ENCODE assay signal across 8 cellular contexts in the genomic region with DNA sequence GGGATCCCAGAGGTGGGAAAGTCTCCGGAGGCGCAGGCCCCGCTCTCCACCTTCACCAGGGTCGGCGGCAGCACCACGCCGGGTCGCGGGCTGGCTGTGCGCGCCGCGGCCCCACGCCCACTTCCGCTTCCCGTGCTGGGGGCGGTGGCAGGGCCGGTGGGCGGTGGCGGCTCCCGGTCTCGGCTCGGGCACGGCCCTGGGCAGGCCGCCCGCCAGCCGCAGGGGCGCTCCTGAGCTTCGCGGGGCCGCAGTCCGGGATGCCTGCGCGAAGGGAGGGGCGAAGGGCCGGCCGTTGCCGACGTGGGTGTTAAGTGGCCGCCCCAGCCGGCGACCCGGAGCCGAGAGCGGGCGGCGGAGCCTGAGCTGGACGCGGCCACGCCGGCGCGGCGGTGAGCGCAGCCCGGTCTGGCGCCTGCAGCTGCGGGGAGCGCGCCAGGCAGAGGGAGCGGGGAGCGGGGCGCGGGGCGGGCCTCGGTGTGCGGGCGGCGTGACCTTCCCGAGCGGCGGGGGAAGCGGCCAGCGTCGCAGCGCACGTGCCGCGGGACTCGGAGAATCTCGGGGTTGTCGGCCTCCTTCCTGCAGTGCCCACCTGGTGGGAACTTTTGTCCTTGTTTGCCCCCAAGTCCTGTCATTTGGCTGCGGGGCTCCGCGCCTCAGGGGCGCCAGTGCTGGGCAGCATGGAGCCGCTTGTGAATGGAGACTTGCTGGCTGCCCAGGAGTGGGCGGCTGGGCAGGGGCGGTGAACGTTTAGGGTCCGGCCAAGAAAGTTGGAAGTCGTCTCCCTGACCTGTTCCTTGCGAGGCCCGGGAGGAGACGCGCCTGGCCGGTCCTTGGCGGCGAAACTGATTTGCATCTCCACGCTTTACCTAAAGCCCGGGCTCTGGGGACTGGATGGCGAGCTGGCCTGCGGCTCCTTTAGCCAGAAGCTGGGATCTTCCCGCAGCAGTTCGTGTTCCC. TPM values are rescaled to one million over a fixed set of nuclear protein-coding genes. Genes with fewer than 3 reads are reported as not detected.
A peak's percentile ranks its signal among the peaks of the same experiment; 100 is the strongest.
DNase-seq lines count a peak whose midpoint lies in the region; ATAC-seq and TF ChIP-seq lines count a peak whose summit lies in the region.

A gene (plus strand): TSS at position 337 of the 957 bp plus-strand sequence. CDS start 3,616 bp downstream, outside the sequence.

- H3K4me1 ChIP-seq in Karpas-422 (ENCODE audit: low read length) (peaks cover 35% of the 10 kb centered on the region), cardiac muscle cell (ENCODE audit: low read depth) (peaks cover 3% of the 10 kb centered on the region), trophoblast cell (ENCODE audit: control insufficient read depth in 1 of 2, insufficient read depth in 2 of 2, low read length in 2 of 2) (peaks cover 3% of the 10 kb centered on the region in 2 experiments), upper lobe of left lung (peaks cover 5 to 15% (median 12%) of the 10 kb centered on the region in 4 donors)

- H3K18ac ChIP-seq in trophoblast cell (ENCODE audit: low read length): peak within 1 kb of the TSS; percentile 96

- DNase-seq in Karpas-422 (peak; percentile 93), cardiac muscle cell (ENCODE audit: low read depth in 1 of 2, low spot score in 1 of 2) (peak; percentile 91), trophoblast cell (peak; percentile 76 to 78), upper lobe of left lung (peak; percentile 85 to 96)
- DNase-seq in activated naive CD8-positive, alpha-beta T cell treated with anti-CD3 and anti-CD28 coated beads, Interleukin-2, amount 50 U/mL, for 16 hours (ENCODE audit: low read depth, low spot score): peak; percentile 41

- H4K12ac ChIP-seq in trophoblast cell (ENCODE audit: low read depth, low read length): peak within 1 kb of the TSS; percentile 99

- peak within 1 kb of the TSS; percentile 75 for H2BK5ac ChIP-seq in trophoblast cell (ENCODE audit: low read depth, low read length, poor library complexity)

- WGBS in trophoblast cell (ENCODE audit: extremely low coverage, insufficient coverage, insufficient read length): no CpG with 5 or more reads among the region's 105 CpGs
- 1 to 4% methylated on average over 20 to 51 of the region's 105 CpGs for WGBS in upper lobe of left lung, 2 donors

- no peaks in the 10 kb centered on the region for H3K9me3 ChIP-seq in Karpas-422 (ENCODE audit: low read length)
- no peaks in the 10 kb centered on the region for H3K9me3 ChIP-seq in SU-DHL-6 (ENCODE audit: insufficient read depth, low read length)
- no peaks in the 10 kb centered on the region for H3K9me3 ChIP-seq in cardiac muscle cell (ENCODE audit: low read depth)
- peaks cover 6% of the 10 kb centered on the region for H3K9me3 ChIP-seq in trophoblast cell (ENCODE audit: insufficient read depth, low read depth, low read length)
- no peaks in the 10 kb centered on the region for H3K9me3 ChIP-seq in upper lobe of left lung

- H4K20me1 ChIP-seq in Karpas-422 (ENCODE audit: insufficient read depth, low read depth, low read length) (no peaks in the 10 kb centered on the region), SU-DHL-6 (ENCODE audit: low read depth, low read length) (no peaks in the 10 kb centered on the region)

- H4K91ac ChIP-seq in trophoblast cell (ENCODE audit: low read depth, low read length): peak within 1 kb of the TSS; percentile 63

- peak within 1 kb of the TSS; percentile 65 for H3K4ac ChIP-seq in trophoblast cell (ENCODE audit: low read depth, low read length)

- ATAC-seq in GM21825 (IDR thresholded peaks at IDR 0.05; ENCODE audit: unreplicated experiment): peak; percentile 91
- peak; percentile 91 to 97 for ATAC-seq in upper lobe of left lung (ENCODE audit: low FRiP score in 2 of 2)

- peak within 1 kb of the TSS; percentile 98 for H4K8ac ChIP-seq in trophoblast cell (ENCODE audit: low read depth, low read length)

- TF ChIP-seq POLR2A in upper lobe of left lung (IDR thresholded peaks at IDR 0.05): peak in 2 of 4 donors; percentile 51 to 68

- peak within 1 kb of the TSS; percentile 21 for H2BK12ac ChIP-seq in trophoblast cell (ENCODE audit: low read length)

- peak within 1 kb of the TSS; percentile 89 for H3K27ac ChIP-seq in Karpas-422 (ENCODE audit: low read length)
- peak within 1 kb of the TSS; percentile 67 for H3K27ac ChIP-seq in SU-DHL-6 (ENCODE audit: low read depth, low read length)
- H3K27ac ChIP-seq in cardiac muscle cell: peak within 1 kb of the TSS; percentile 85
- peak within 1 kb of the TSS; percentile 85 for H3K27ac ChIP-seq in trophoblast cell (ENCODE audit: low read depth, low read length)
- H3K27ac ChIP-seq in upper lobe of left lung: peak within 1 kb of the TSS; percentile 78 to 89 (median 82)

- peaks cover 9% of the 10 kb centered on the region for H3K79me1 ChIP-seq in trophoblast cell (ENCODE audit: low read length)

- H3K9me2 ChIP-seq in Karpas-422 (replicated peaks; ENCODE audit: insufficient read depth, low read length): no peaks in the 10 kb centered on the region
- no peaks in the 10 kb centered on the region for H3K9me2 ChIP-seq in SU-DHL-6 (replicated peaks; ENCODE audit: insufficient read depth, low read length)

- H2BK120ac ChIP-seq in trophoblast cell (ENCODE audit: insufficient read depth, low read length, poor library complexity): peak within 1 kb of the TSS; percentile 68

- TF ChIP-seq CTCF in SU-DHL-6 (IDR thresholded peaks at IDR 0.05; ENCODE audit: insufficient read depth, low read length, poor library complexity, severe bottlenecking): no peak
- peak; percentile 17 for TF ChIP-seq CTCF in cardiac muscle cell (IDR thresholded peaks at IDR 0.05; ENCODE audit: low read depth, low read length)
- TF ChIP-seq CTCF in upper lobe of left lung (IDR thresholded peaks at IDR 0.05): peak in 5 of 6 experiments; percentile 32 to 82 (median 70)

- H3K27me3 ChIP-seq in Karpas-422 (ENCODE audit: low read length) (no peaks in the 10 kb centered on the region), SU-DHL-6 (ENCODE audit: low read length) (no peaks in the 10 kb centered on the region), cardiac muscle cell (no peaks in the 10 kb centered on the region), trophoblast cell (ENCODE audit: insufficient read depth, low read length) (no peaks in the 10 kb centered on the region), upper lobe of left lung (no peaks in the 10 kb centered on the region)

- H3K36me3 ChIP-seq in Karpas-422 (ENCODE audit: insufficient read depth, low read length): peaks cover 9% of the 10 kb centered on the region; the same call in 1 of the 2 replicates
- H3K36me3 ChIP-seq in SU-DHL-6 (ENCODE audit: low read length): no peaks in the 10 kb centered on the region
- H3K36me3 ChIP-seq in cardiac muscle cell: no peaks in the 10 kb centered on the region
- H3K36me3 ChIP-seq in trophoblast cell (ENCODE audit: control insufficient read depth in 1 of 2, insufficient read depth in 2 of 2, low read length in 2 of 2): peaks cover 0 to 8% of the 10 kb centered on the region in 2 experiments
- H3K36me3 ChIP-seq in upper lobe of left lung: peaks cover 0 to 3% (median 0%) of the 10 kb centered on the region in 4 donors

- H3K14ac ChIP-seq in trophoblast cell (ENCODE audit: low read length): peak within 1 kb of the TSS; percentile 97

- H3K79me2 ChIP-seq in Karpas-422 (ENCODE audit: low read length) (peaks cover 39% of the 10 kb centered on the region), SU-DHL-6 (ENCODE audit: insufficient read depth, low read length) (peaks cover 11% of the 10 kb centered on the region; the same call in 1 of the 2 replicates), trophoblast cell (ENCODE audit: control insufficient read depth, insufficient read depth, low read length, poor library complexity) (peaks cover 8% of the 10 kb centered on the region)

- peak within 1 kb of the TSS; percentile 67 for H2AK5ac ChIP-seq in trophoblast cell (ENCODE audit: low read length)

- no peak within 1 kb of the TSS for H3K23ac ChIP-seq in trophoblast cell (ENCODE audit: low read length)

- H2AFZ ChIP-seq in Karpas-422 (ENCODE audit: low read length): no peak within 1 kb of the TSS
- H2AFZ ChIP-seq in SU-DHL-6 (ENCODE audit: low read depth, low read length, severe bottlenecking): peak within 1 kb of the TSS; percentile 84
- H2AFZ ChIP-seq in trophoblast cell (ENCODE audit: insufficient read depth, low read length, poor library complexity): peak within 1 kb of the TSS; percentile 92

- TF ChIP-seq EP300 in upper lobe of left lung (IDR thresholded peaks at IDR 0.05): peak in 1 of 4 donors; percentile 32

- H3K4me2 ChIP-seq in Karpas-422 (ENCODE audit: low read depth, low read length, poor library complexity, severe bottlenecking) (peak within 1 kb of the TSS; percentile 90), SU-DHL-6 (ENCODE audit: low read depth, low read length, poor library complexity, severe bottlenecking) (peak within 1 kb of the TSS; percentile 71), trophoblast cell (ENCODE audit: low read length) (peak within 1 kb of the TSS; percentile 97)

- H3K4me3 ChIP-seq in GM08714 (ENCODE audit: low read length): peak within 1 kb of the TSS; percentile 74
- peak within 1 kb of the TSS; percentile 72 for H3K4me3 ChIP-seq in Karpas-422 (ENCODE audit: low read length)
- H3K4me3 ChIP-seq in SU-DHL-6 (ENCODE audit: insufficient read depth, low read length, poor library complexity, severe bottlenecking): peak within 1 kb of the TSS; percentile 66
- peak within 1 kb of the TSS; percentile 63 for H3K4me3 ChIP-seq in cardiac muscle cell
- peak within 1 kb of the TSS; percentile 83 for H3K4me3 ChIP-seq in trophoblast cell (ENCODE audit: low read depth, low read length)
- peak within 1 kb of the TSS; percentile 36 to 87 (median 81) for H3K4me3 ChIP-seq in upper lobe of left lung

- peak within 1 kb of the TSS; percentile 82 for H3K9ac ChIP-seq in Karpas-422 (ENCODE audit: low read length)
- peak within 1 kb of the TSS; percentile 82 for H3K9ac ChIP-seq in SU-DHL-6 (ENCODE audit: low read length)
- peak within 1 kb of the TSS; percentile 93 for H3K9ac ChIP-seq in trophoblast cell (ENCODE audit: low read length)

- H3F3A ChIP-seq in SU-DHL-6 (ENCODE audit: insufficient read depth): 0 out of 2 replicates have a peak, but pooled peaks cover 5% of the 10 kb centered on the region

RNA-seq across cellular contexts. Expression of the gene that starts here (rescaled TPM):
- total RNA-seq in Karpas-422 (2014; rRNA removed; shearing (Covaris generic); ENCODE audit: low replicate concordance): 25.3 and 44.5 TPM in 2 replicates
- total RNA-seq in cardiac muscle cell (36.4 and 36.5 TPM in 2 replicates), upper lobe of left lung (1 to 10 TPM in 5 of 6 donors, not detected in 1; 4.7 to 9.9 (median 5.8) TPM)
- polyA plus RNA-seq in cardiac muscle cell: 18.1 and 19.8 TPM in 2 replicates
- 7.2 and 7.5 TPM in 2 replicates for polyA plus RNA-seq in trophoblast cell (2013)

Comparison
In these comparisons a context has a peak if more than half of its experiments do, and no peak if none do; other contexts are left out.
1. Peak in every context shown above with its lines: DNase-seq, ATAC-seq, H3K4me3 ChIP-seq and H3K27ac ChIP-seq.
2. DNase-seq: peak in every context shown above with its lines; median percentile 93 in Karpas-422; 91 in cardiac muscle cell; 90 in upper lobe of left lung; 77 in trophoblast cell; 41 in activated naive CD8-positive, alpha-beta T cell treated with anti-CD3 and anti-CD28 coated beads, Interleukin-2, amount 50 U/mL, for 16 hours.